ENCODE assay signal across 8 cellular contexts in genomic region chr20:59455392-59456341, GRCh38.
A peak's percentile ranks its signal among the peaks of the same experiment; 100 is the strongest.
DNase-seq lines count a peak whose midpoint lies in the region; ATAC-seq and TF ChIP-seq lines count a peak whose summit lies in the region.

No MANE protein-coding gene starts in this region.

- no peaks in the 10 kb centered on the region for H3K36me3 ChIP-seq in A673 (ENCODE audit: insufficient read depth, low read length, poor library complexity, severe bottlenecking)

- H3K9me3 ChIP-seq in A673 (ENCODE audit: low read depth, low read length, poor library complexity, severe bottlenecking), result no peaks in the 10 kb centered on the region

- H3K4me3 ChIP-seq in A673 (ENCODE audit: low read depth, low read length, poor library complexity, severe bottlenecking) (no peak overlapping the region), retinal pigment epithelial cell (ENCODE audit: low read length) (no peak overlapping the region)

- H3K27ac ChIP-seq in A673 (ENCODE audit: low read depth, low read length, poor library complexity, severe bottlenecking), result no peak overlapping the region

- BruUV-seq in A673 (replicated peaks; lab: Mats Ljungman, UMichigan), result no TSS peak

- no peak for ATAC-seq in HG03135 (IDR thresholded peaks at IDR 0.05; ENCODE audit: unreplicated experiment)

- peaks cover 3% of the 10 kb centered on the region for H3K27me3 ChIP-seq in A673 (replicated peaks; ENCODE audit: insufficient read depth, low read depth, low read length, poor library complexity)

- peak; percentile 76 for TF ChIP-seq CTCF in A673 (conservative IDR thresholded peaks at IDR 0.05; ENCODE audit: low read depth, low read length)
- peak; percentile 31 for TF ChIP-seq CTCF in GM13976 (IDR thresholded peaks at IDR 0.05; ENCODE audit: borderline replicate concordance, control extremely low read depth, extremely low read depth, insufficient read depth, missing control alignments)
- TF ChIP-seq CTCF in retinal pigment epithelial cell (conservative IDR thresholded peaks at IDR 0.05; ENCODE audit: low read depth, low read length), result peak; percentile 36

- DNase-seq in A673 (ENCODE audit: low spot score) (peak; percentile 42), GM13976 (ENCODE audit: low spot score) (peak; percentile 45), SK-MEL-5 (ENCODE audit: low read depth, low spot score) (peak; percentile 54), head of caudate nucleus (peak in 23 of 42 donors; percentile 8 to 60 (median 30)), retinal pigment epithelial cell (ENCODE audit: low read depth) (no peak), islet precursor cell (no peak), MV-4-11 (lab: John Stamatoyannopoulos, UW) (no peak)

- POLR2A ChIA-PET in A673 (lab: Charles Lee; ENCODE audit: low non-redundant PET), result no interaction called here

- intact Hi-C loops in A673 (cut with micrococcal nuclease; ENCODE audit: unreplicated experiment) (loop anchor here (1.0 to 5.0 kb wide), 3 partner anchors 233 to 585 kb away; no protein-coding TSS in a partner anchor), head of caudate nucleus (cut with DNase I) (no loop called here)

- CTCF ChIA-PET in A673 (lab: Charles Lee), result interaction anchor here (0.6 to 1.6 kb wide), 7 partner anchors 17 to 585 kb away, joined by 3 to 10 read pairs (median 4); no protein-coding TSS in a partner anchor

- in situ Hi-C loops in GM13976 (cut with MboI; ENCODE audit: low sequenced_read_pairs, unreplicated experiment) (no loop called here), SK-MEL-5 (cut with HindIII; ENCODE audit: low pct_unique_long_range_greater_than_20kb, low sequenced_read_pairs) (no loop called here)

- no peaks in the 10 kb centered on the region for H3K4me1 ChIP-seq in A673 (ENCODE audit: insufficient read depth, low read length, poor library complexity, severe bottlenecking)

Comparison
In these comparisons a context has a peak if more than half of its experiments do, and no peak if none do; other contexts are left out.
1. DNase-seq: peak in A673 (single experiment), GM13976 (single experiment), SK-MEL-5 (single experiment) and head of caudate nucleus (23 of 42); none in retinal pigment epithelial cell (single experiment), islet precursor cell (single experiment) and MV-4-11 (single experiment).
2. Peak in every context shown above with its lines, with median percentiles within 50 percentile points of each other: CTCF ChIP-seq.